Comparison of ENCODE assay signal across 33 cellular contexts in the genomic region with DNA sequence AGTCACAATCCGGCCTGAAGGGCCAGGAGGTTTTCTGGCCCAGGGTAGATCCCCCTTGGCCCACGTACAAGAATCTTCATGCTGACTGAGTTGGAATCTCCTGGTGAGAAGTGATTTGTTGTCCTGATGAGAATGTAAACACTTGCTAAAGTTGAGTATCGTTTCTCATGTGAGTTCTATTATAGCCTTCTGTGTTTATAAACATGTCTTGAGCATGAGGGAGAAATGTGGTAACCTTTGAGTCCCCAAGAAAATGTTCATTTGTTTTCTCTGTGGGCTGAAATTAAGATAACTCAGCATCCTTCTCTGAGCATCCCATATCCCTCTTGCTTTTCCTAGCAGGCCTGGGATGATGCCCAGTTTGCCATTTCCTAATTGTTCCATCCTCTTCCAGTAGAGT.
"Had no signal": no experiment of that assay in that cellular context is flagged by ENCODE, and none has a peak within 500 bp of the region (broad histone marks: within the 10 kb centered on the region; RNA-seq: fewer than 3 reads in every experiment).

No MANE protein-coding gene starts in this region.

- DNase-seq: activated CD4-positive, alpha-beta T cell treated with anti-CD3 and anti-CD28 coated beads, Interleukin-2, amount 10 ng/mL, durations not matched to agents 24 days and 14 days; activated CD4-positive, alpha-beta T cell treated with anti-CD3 and anti-CD28 coated beads, Interleukin-2, amount 50 U/mL, for 4 hours; activated CD8-positive, alpha-beta T cell treated with anti-CD3 and anti-CD28 coated beads for 36 hours; activated effector memory CD4-positive, alpha-beta T cell treated with anti-CD3 and anti-CD28 coated beads, Interleukin-2, amount 50 U/mL, for 16 hours; activated naive CD4-positive, alpha-beta T cell; activated naive CD4-positive, alpha-beta T cell treated with anti-CD3 and anti-CD28 coated beads, Interleukin-2, amount 50 U/mL, for 16 hours; activated naive CD8-positive, alpha-beta T cell treated with anti-CD3 and anti-CD28 coated beads for 36 hours; activated T-cell treated with anti-CD3 and anti-CD28 coated beads, Interleukin-2, amount 50 U/mL, for 1 hour; activated T-cell treated with anti-CD3 and anti-CD28 coated beads, Interleukin-2, amount 50 U/mL, for 72 hours; amniotic stem cell; aorta; brain microvascular endothelial cell; central memory CD4-positive, alpha-beta T cell; Kasumi-1; MM.1S; MV-4-11; NCI-H1092; NCI-H1436 treated with DMSO at 0.1 percent for 48 hours; NCI-H187; NCI-H2029 treated with DMSO at 0.1 percent for 48 hours; NCI-H2107; NCI-H2171; NCI-H510A; NCI-H526; NCI-H748 treated with DMSO at 0.1 percent for 48 hours; NK-92 treated with Interleukin-12 subunit alpha and Interleukin-12 subunit beta, amount 100 ng/mL, for 24 hours; PC-3; Peyer's patch; RPMI8226; SHP77 treated with DMSO at 0.1 percent for 48 hours; SK-N-SH had no signal

- H3K4me3 ChIP-seq: Peyer's patch, SJSA1 had no signal

- ATAC-seq: activated CD8-positive, alpha-beta T cell treated with anti-CD3 and anti-CD28 coated beads for 36 hours; activated T-cell treated with anti-CD3 and anti-CD28 coated beads, Interleukin-2, amount 50 U/mL, for 72 hours; activated T-helper 17 cell treated with anti-CD3 and anti-CD28 coated beads, Interleukin-2, amount 50 U/mL, for 72 hours; PC-3 had no signal

- H3K36me3 ChIP-seq: brain microvascular endothelial cell, Peyer's patch, SJSA1 had no signal

- H3K27ac ChIP-seq: brain microvascular endothelial cell, Peyer's patch, SJSA1 had no signal

- H3K9me3 ChIP-seq: Peyer's patch, SJSA1, SK-N-SH had no signal

- H3K27me3 ChIP-seq: brain microvascular endothelial cell, Peyer's patch, SJSA1 had no signal
